ENCODE assay signal across 16 cellular contexts in the genomic region with DNA sequence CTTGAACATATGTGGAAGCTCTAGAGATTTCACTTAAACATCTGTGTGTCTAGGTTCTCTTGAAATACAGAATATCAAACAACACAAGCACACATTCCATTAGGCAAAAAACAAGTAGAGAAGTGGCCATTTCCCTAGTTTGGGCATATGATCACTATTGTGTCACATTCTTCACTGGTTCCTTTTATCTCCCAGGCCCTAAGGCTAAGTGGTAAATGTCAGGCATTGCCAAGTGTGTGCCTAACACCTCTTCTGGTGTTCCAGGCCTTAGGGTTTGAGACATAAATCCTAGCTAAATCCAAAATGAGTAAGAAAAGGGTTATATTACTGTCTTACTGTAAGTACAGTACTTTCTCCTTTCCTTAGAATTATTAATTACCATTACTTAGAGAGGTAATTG.
"Had no signal": no experiment of that assay in that cellular context is flagged by ENCODE, and none has a peak within 500 bp of the region (broad histone marks: within the 10 kb centered on the region; RNA-seq: fewer than 3 reads in every experiment).

No MANE protein-coding gene starts in this region.

- H3K4me3 ChIP-seq: dorsolateral prefrontal cortex, heart right ventricle, neural progenitor cell, ovary, right atrium auricular region, uterus had no signal

- ATAC-seq: esophagus mucosa, heart right ventricle, natural killer cell had no signal

- H3K9me3 ChIP-seq: ovary, right atrium auricular region, uterus had no signal

- H3K36me3 ChIP-seq: heart right ventricle, neural progenitor cell, ovary, right atrium auricular region, uterus had no signal

- H3K27me3 ChIP-seq: dorsolateral prefrontal cortex, heart right ventricle, neural progenitor cell, ovary, right atrium auricular region, uterus had no signal

- DNase-seq: cortex of kidney; dorsolateral prefrontal cortex; effector CD8-positive, alpha-beta T cell; heart right ventricle; immature natural killer cell; mammary epithelial cell; natural killer cell; nucleus accumbens; ovary; small intestine; stimulated activated CD4-positive, alpha-beta T cell treated with anti-CD3 and anti-CD28 coated beads, Interleukin-2, amount 100 ng/mL, for 48 hours; stimulated activated naive CD4-positive, alpha-beta T cell treated with Interleukin-2 at 50 U/mL for 16 hours; uterus had no signal

- H3K27ac ChIP-seq: dorsolateral prefrontal cortex, heart right ventricle, neural progenitor cell, ovary, uterus had no signal

- H3K9ac ChIP-seq: neural progenitor cell had no signal

- H3K4me1 ChIP-seq: neural progenitor cell, right atrium auricular region, uterus had no signal
